Comparison of ENCODE assay signal across 12 cellular contexts in the genomic region with DNA sequence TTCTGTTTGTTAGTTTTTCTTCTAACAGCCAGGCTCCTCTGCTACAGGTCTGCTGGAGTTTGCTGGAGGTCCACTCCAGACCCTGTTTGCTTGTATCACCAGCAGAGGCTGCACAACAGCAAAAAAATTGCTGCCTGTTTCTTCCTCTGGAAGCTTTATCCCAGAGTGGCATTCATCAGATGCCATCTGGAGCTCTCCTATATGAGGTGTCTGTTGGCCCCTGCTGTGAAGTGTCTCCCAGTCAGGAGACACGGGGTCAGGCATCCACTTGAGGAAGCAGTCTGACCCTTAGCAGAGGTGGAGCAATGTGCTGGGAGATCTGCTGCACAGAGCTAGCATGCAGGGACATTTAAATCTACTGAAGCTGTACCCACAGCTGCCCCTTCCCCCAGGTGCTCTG. TPM values are rescaled to one million over a fixed set of nuclear protein-coding genes. Genes with fewer than 3 reads are reported as not detected.
DNase-seq lines count a peak whose midpoint lies in the region; ATAC-seq and TF ChIP-seq lines count a peak whose summit lies in the region.
"Had no signal": no experiment of that assay in that cellular context is flagged by ENCODE, and none has a peak within 500 bp of the region (broad histone marks: within the 10 kb centered on the region; RNA-seq: fewer than 3 reads in every experiment).

No MANE protein-coding gene starts in this region.

- no peak for ATAC-seq in CD4-positive, alpha-beta T cell (ENCODE audit: poor library complexity)
- peak; percentile 11 for ATAC-seq in HG03196 (IDR thresholded peaks at IDR 0.05; ENCODE audit: unreplicated experiment)
- ATAC-seq in RWPE2 (ENCODE audit: low read depth), result no peak
- peak; percentile 63 for ATAC-seq in left colon
- no peak for ATAC-seq in HG02759 (IDR thresholded peaks at IDR 0.05; ENCODE audit: unreplicated experiment)
- no peak for ATAC-seq in stimulated activated naive CD8-positive, alpha-beta T cell treated with anti-CD3 and anti-CD28 coated beads, Interleukin-15, amount 100 ng/mL, for 72 hours

- no peak for TF ChIP-seq CTCF in CD4-positive, alpha-beta T cell (IDR thresholded peaks at IDR 0.05)
- no peak for TF ChIP-seq CTCF in RWPE2 (IDR thresholded peaks at IDR 0.05; ENCODE audit: poor library complexity, severe bottlenecking)

- CTCF ChIA-PET in CD4-positive, alpha-beta T cell (lab: Charles Lee), result no interaction called here

- peak overlapping the region; percentile 81 for H3K27ac Mint-ChIP-seq in CD4-positive, alpha-beta T cell
- H3K27ac Mint-ChIP-seq in stimulated activated naive CD8-positive, alpha-beta T cell treated with anti-CD3 and anti-CD28 coated beads, Interleukin-15, amount 100 ng/mL, for 72 hours, result no peak overlapping the region
- H3K27ac Mint-ChIP-seq: dendritic cell treated with granulocyte-macrophage colony-stimulating factor and Interleukin-4, amounts not matched to agents 40 ng/mL and 50 ng/mL, for 4 days had no signal

- H3K27ac ChIP-seq in CD4-positive, alpha-beta T cell (ENCODE audit: low read depth, low read length), result no peak overlapping the region
- H3K27ac ChIP-seq in RWPE2 (ENCODE audit: poor library complexity, severe bottlenecking), result peak overlapping the region; percentile 83
- H3K27ac ChIP-seq: SK-N-MC had no signal

- H3K4me3 Mint-ChIP-seq in CD4-positive, alpha-beta T cell, result peak overlapping the region; percentile 71
- peak overlapping the region in 1 of 2 donors; percentile 12 for H3K4me3 Mint-ChIP-seq in stimulated activated naive CD8-positive, alpha-beta T cell treated with anti-CD3 and anti-CD28 coated beads, Interleukin-15, amount 100 ng/mL, for 72 hours
- H3K4me3 Mint-ChIP-seq: dendritic cell treated with granulocyte-macrophage colony-stimulating factor and Interleukin-4, amounts not matched to agents 40 ng/mL and 50 ng/mL, for 4 days had no signal

- no peaks in the 10 kb centered on the region for H3K27me3 Mint-ChIP-seq in CD4-positive, alpha-beta T cell
- H3K27me3 Mint-ChIP-seq in stimulated activated naive CD8-positive, alpha-beta T cell treated with anti-CD3 and anti-CD28 coated beads, Interleukin-15, amount 100 ng/mL, for 72 hours, result no peaks in the 10 kb centered on the region
- H3K27me3 Mint-ChIP-seq: dendritic cell treated with granulocyte-macrophage colony-stimulating factor and Interleukin-4, amounts not matched to agents 40 ng/mL and 50 ng/mL, for 4 days; progenitor cell of endocrine pancreas had no signal

- H3K4me3 ChIP-seq in RWPE2 (ENCODE audit: severe bottlenecking), result no peak overlapping the region
- H3K4me3 ChIP-seq: SK-N-MC had no signal

- H3K4me1 ChIP-seq in RWPE2 (ENCODE audit: insufficient read depth, poor library complexity, severe bottlenecking), result peaks cover 27% of the 10 kb centered on the region

- DNase-seq in CD4-positive, alpha-beta T cell, result no peak
- DNase-seq in RWPE2 (ENCODE audit: low spot score), result no peak
- no peak for DNase-seq in left colon
- DNase-seq in NCI-H82 (lab: John Stamatoyannopoulos, UW), result no peak
- DNase-seq in NCI-H774 (lab: John Stamatoyannopoulos, UW), result no peak
- no peak for DNase-seq in stimulated activated naive CD8-positive, alpha-beta T cell treated with anti-CD3 and anti-CD28 coated beads, Interleukin-15, amount 100 ng/mL, for 72 hours
- DNase-seq: DMS79 had no signal

- intact Hi-C loops in CD4-positive, alpha-beta T cell (cut with DNase I, micrococcal nuclease), result loop anchor here in 1 of 2 experiments (10.0 kb wide), 1 partner anchor 796 kb away; no protein-coding TSS in a partner anchor
- intact Hi-C loops in left colon (cut with DNase I, micrococcal nuclease), result loop anchor here in 1 of 2 donors (10.0 kb wide), 1 partner anchor 96 kb away; no protein-coding TSS in a partner anchor

- POLR2A ChIA-PET in CD4-positive, alpha-beta T cell (lab: Charles Lee), result interaction anchor here (0.8 to 1.3 kb wide), 3 partner anchors 9 to 91 kb away, joined by 3 to 6 read pairs (median 4); partner anchors contain the start of gene CROT

- H3K9me3 Mint-ChIP-seq in CD4-positive, alpha-beta T cell, result no peaks in the 10 kb centered on the region
- peaks cover 0 to 12% of the 10 kb centered on the region in 2 donors for H3K9me3 Mint-ChIP-seq in stimulated activated naive CD8-positive, alpha-beta T cell treated with anti-CD3 and anti-CD28 coated beads, Interleukin-15, amount 100 ng/mL, for 72 hours
- H3K9me3 Mint-ChIP-seq: dendritic cell treated with granulocyte-macrophage colony-stimulating factor and Interleukin-4, amounts not matched to agents 40 ng/mL and 50 ng/mL, for 4 days had no signal

- peaks cover 29% of the 10 kb centered on the region for H3K4me1 Mint-ChIP-seq in CD4-positive, alpha-beta T cell (ENCODE audit: low read depth)
- peaks cover 14% of the 10 kb centered on the region for H3K4me1 Mint-ChIP-seq in stimulated activated naive CD8-positive, alpha-beta T cell treated with anti-CD3 and anti-CD28 coated beads, Interleukin-15, amount 100 ng/mL, for 72 hours

- no peaks in the 10 kb centered on the region for H3K9me3 ChIP-seq in CD4-positive, alpha-beta T cell (ENCODE audit: control insufficient read depth, low read length)
- no peaks in the 10 kb centered on the region for H3K9me3 ChIP-seq in RWPE2 (ENCODE audit: severe bottlenecking)

- peaks cover 12% of the 10 kb centered on the region for H3K36me3 Mint-ChIP-seq in CD4-positive, alpha-beta T cell (ENCODE audit: low read depth)

- H3K27me3 ChIP-seq in CD4-positive, alpha-beta T cell (ENCODE audit: control insufficient read depth, insufficient read depth, low read length), result no peaks in the 10 kb centered on the region
- no peaks in the 10 kb centered on the region for H3K27me3 ChIP-seq in RWPE2 (ENCODE audit: insufficient read depth, poor library complexity, severe bottlenecking)

- H3K36me3 ChIP-seq in RWPE2 (ENCODE audit: low read depth), result no peaks in the 10 kb centered on the region

RNA-seq across cellular contexts. Expression of gene CROT, which starts 26.7 kb away (rescaled TPM):
- 1 to 10 TPM; 8.5 to 8.6 TPM for total RNA-seq in CD4-positive, alpha-beta T cell
- total RNA-seq in left colon, result 10 to 100 TPM; 22.7 to 35.8 TPM

Comparison
In these comparisons a context has a peak if more than half of its experiments do, and no peak if none do; other contexts are left out.
1. ATAC-seq: peak in HG03196 (single experiment) and left colon (single experiment); none in CD4-positive, alpha-beta T cell (single experiment), RWPE2 (single experiment), HG02759 (single experiment) and stimulated activated naive CD8-positive, alpha-beta T cell treated with anti-CD3 and anti-CD28 coated beads, Interleukin-15, amount 100 ng/mL, for 72 hours (single experiment).